8 cellular contexts compared by ENCODE assay signal in genomic region chr1:244864253-244865027, GRCh38. TPM values are rescaled to one million over a fixed set of nuclear protein-coding genes. Genes with fewer than 3 reads are reported as not detected.
DNase-seq lines count a peak whose midpoint lies in the region; ATAC-seq and TF ChIP-seq lines count a peak whose summit lies in the region.

Gene HNRNPU, minus strand, starts transcription at chr1:244864543. Its CDS starts 236 bp downstream, at chr1:244864307.

- peak within 1 kb of the TSS; percentile 98 for H3K4me3 Mint-ChIP-seq in HFFc6
- peak within 1 kb of the TSS; percentile 82 for H3K4me3 Mint-ChIP-seq in activated naive CD4-positive, alpha-beta T cell treated with anti-CD3 and anti-CD28 coated beads, Interleukin-2, amount 10 ng/mL, durations not matched to agents 7 days and 5 days

- H3K4me1 ChIP-seq in gastroesophageal sphincter = peaks cover 2 to 47% (median 19%) of the 10 kb centered on the region in 3 donors

- peak within 1 kb of the TSS; percentile 97 for H3K9ac ChIP-seq in SK-N-MC (ENCODE audit: insufficient read length)

- no peaks in the 10 kb centered on the region for H3K9me3 Mint-ChIP-seq in HFFc6
- no peaks in the 10 kb centered on the region for H3K9me3 Mint-ChIP-seq in activated naive CD4-positive, alpha-beta T cell treated with anti-CD3 and anti-CD28 coated beads, Interleukin-2, amount 10 ng/mL, durations not matched to agents 7 days and 5 days

- H3K27me3 ChIP-seq in gastroesophageal sphincter = no peaks in the 10 kb centered on the region

- DNase-seq in HFFc6 = peak; percentile 92
- DNase-seq in NB4 (ENCODE audit: low read depth) = peak; percentile 97
- peak; percentile 66 for DNase-seq in SK-N-MC (ENCODE audit: low read depth, low spot score)
- peak; percentile 95 for DNase-seq in activated naive CD4-positive, alpha-beta T cell treated with anti-CD3 and anti-CD28 coated beads, Interleukin-2, amount 10 ng/mL, durations not matched to agents 7 days and 5 days
- peak; percentile 81 for DNase-seq in non-pigmented ciliary epithelial cell (ENCODE audit: low read depth)
- peak; percentile 96 for DNase-seq in superior temporal gyrus (ENCODE audit: extremely low spot score)

- ATAC-seq in gastroesophageal sphincter = peak; percentile 90

- H3K27ac ChIP-seq in SK-N-MC (peak within 1 kb of the TSS; percentile 99), gastroesophageal sphincter (peak within 1 kb of the TSS; percentile 94 to 100 (median 98))

- peaks cover 8% of the 10 kb centered on the region for H3K27me3 Mint-ChIP-seq in HFFc6 (ENCODE audit: insufficient read depth)
- H3K27me3 Mint-ChIP-seq in activated naive CD4-positive, alpha-beta T cell treated with anti-CD3 and anti-CD28 coated beads, Interleukin-2, amount 10 ng/mL, durations not matched to agents 7 days and 5 days = peaks cover 7% of the 10 kb centered on the region

- CTCF ChIA-PET in activated naive CD4-positive, alpha-beta T cell treated with anti-CD3 and anti-CD28 coated beads, Interleukin-2, amount 10 ng/mL, durations not matched to agents 7 days and 5 days (lab: Charles Lee) = interaction anchor here (0.8 to 2.0 kb wide), 3 partner anchors 30 to 178 kb away, joined by 3 to 14 read pairs (median 6); partner anchors contain the start of gene COX20

- peak within 1 kb of the TSS; percentile 94 for H3K27ac Mint-ChIP-seq in HFFc6
- H3K27ac Mint-ChIP-seq in activated naive CD4-positive, alpha-beta T cell treated with anti-CD3 and anti-CD28 coated beads, Interleukin-2, amount 10 ng/mL, durations not matched to agents 7 days and 5 days = peak within 1 kb of the TSS; percentile 98

- H3K9me3 ChIP-seq in SK-N-MC (ENCODE audit: low read depth, low read length) (no peaks in the 10 kb centered on the region), gastroesophageal sphincter (no peaks in the 10 kb centered on the region)

- H3K4me1 Mint-ChIP-seq in HFFc6 (ENCODE audit: low read depth) = peaks cover 37% of the 10 kb centered on the region
- H3K4me1 Mint-ChIP-seq in activated naive CD4-positive, alpha-beta T cell treated with anti-CD3 and anti-CD28 coated beads, Interleukin-2, amount 10 ng/mL, durations not matched to agents 7 days and 5 days = peaks cover 41% of the 10 kb centered on the region

- peak; percentile 96 for TF ChIP-seq POLR2A in NB4 (IDR thresholded peaks at IDR 0.05; ENCODE audit: extremely low read depth, insufficient read length)
- peak; percentile 94 to 96 for TF ChIP-seq POLR2A in gastroesophageal sphincter (IDR thresholded peaks at IDR 0.05)

- WGBS in gastroesophageal sphincter (ENCODE audit: low coverage in 1 of 2), 2 donors = 0 to 1% methylated on average over 8 to 9 of the region's 71 CpGs

- H3K36me3 ChIP-seq in SK-N-MC (ENCODE audit: insufficient read depth, low read length) (peaks cover 38% of the 10 kb centered on the region), gastroesophageal sphincter (peaks cover 0 to 16% of the 10 kb centered on the region in 2 donors)

- H3K4me3 ChIP-seq in GM08714 (ENCODE audit: low read length) = peak within 1 kb of the TSS; percentile 93
- H3K4me3 ChIP-seq in NB4 (ENCODE audit: low read depth, low read length) = peak within 1 kb of the TSS; percentile 90
- H3K4me3 ChIP-seq in SK-N-MC = peak within 1 kb of the TSS; percentile 93
- peak within 1 kb of the TSS; percentile 81 to 88 for H3K4me3 ChIP-seq in gastroesophageal sphincter

- TF ChIP-seq CTCF in HFFc6 (IDR thresholded peaks at IDR 0.05) (peak; percentile 72), NB4 (IDR thresholded peaks at IDR 0.05; ENCODE audit: low read depth, low read length) (no peak), gastroesophageal sphincter (IDR thresholded peaks at IDR 0.05) (peak in 3 of 4 experiments; percentile 36 to 65 (median 63))

- peaks cover 32% of the 10 kb centered on the region for H3K36me3 Mint-ChIP-seq in HFFc6 (ENCODE audit: low read depth)
- peaks cover 33% of the 10 kb centered on the region for H3K36me3 Mint-ChIP-seq in activated naive CD4-positive, alpha-beta T cell treated with anti-CD3 and anti-CD28 coated beads, Interleukin-2, amount 10 ng/mL, durations not matched to agents 7 days and 5 days

- TF ChIP-seq EP300 in gastroesophageal sphincter (IDR thresholded peaks at IDR 0.05) = peak; percentile 37

RNA-seq across cellular contexts. Expression of gene HNRNPU, which starts in this region (rescaled TPM):
- total RNA-seq in HFFc6 (2021; fragmentation: NEBNext Ultra II Directional; extraction: Animal tissue kit (Norgen Biotek cat#: 25700)) = 100 to 1,000 TPM; 266 to 344 (median 322) TPM
- 100 to 1,000 TPM; 284 to 367 (median 323) TPM for total RNA-seq in gastroesophageal sphincter

Comparison
In these comparisons a context has a peak if more than half of its experiments do, and no peak if none do; other contexts are left out.
1. Peak in every context shown above with its lines: DNase-seq, ATAC-seq, H3K4me3 ChIP-seq and H3K27ac ChIP-seq.